Comparison of ENCODE assay signal across 1 cellular context in genomic region chr19:2281265-2282061, GRCh38.
TF ChIP-seq lines count a peak whose summit lies in the region.

No MANE protein-coding gene starts in this region.

TF ChIP-seq in GM12878, 131 proteins besides CTCF, POLR2A, EP300 and RAD21:
- TF ChIP-seq NFXL1 (IDR thresholded peaks at IDR 0.05; ENCODE audit: borderline replicate concordance), result peak; percentile 74; the same call in 1 of the 2 replicates
- peak; percentile 98 for TF ChIP-seq SMARCA5 (IDR thresholded peaks at IDR 0.05)
